ENCODE assay signal across 24 cellular contexts in genomic region chr20:44904377-44904776, GRCh38. TPM values are rescaled to one million over a fixed set of nuclear protein-coding genes. Genes with fewer than 3 reads are reported as not detected.
DNase-seq lines count a peak whose midpoint lies in the region; ATAC-seq, FAIRE-seq and TF ChIP-seq lines count a peak whose summit lies in the region.
"Had no signal": no experiment of that assay in that cellular context is flagged by ENCODE, and none has a peak within 500 bp of the region (broad histone marks: within the 10 kb centered on the region; RNA-seq: fewer than 3 reads in every experiment).

No MANE protein-coding gene starts in this region.

- no peaks in the 10 kb centered on the region for H3K9me3 ChIP-seq in gastroesophageal sphincter
- H3K9me3 ChIP-seq: A549; BLaER1 treated with 17β-estradiol and CSF1 and Interleukin-3, amounts not matched to agents 10 nM and 100 nM; Caco-2 had no signal

- no peak for DNase-seq in activated CD8-positive, alpha-beta T cell treated with anti-CD3 and anti-CD28 coated beads for 36 hours
- no peak for DNase-seq in activated CD8-positive, alpha-beta T cell treated with anti-CD3 and anti-CD28 coated beads, Interleukin-2, amount 10 ng/mL, durations not matched to agents 7 days and 5 days
- DNase-seq in H4 (ENCODE audit: low spot score): peak; percentile 25
- no peak for DNase-seq in HTR-8/SVneo (ENCODE audit: insufficient read length, low spot score)
- DNase-seq in stimulated activated effector memory CD8-positive, alpha-beta T cell treated with anti-CD3 and anti-CD28 coated beads, Interleukin-12 subunit alpha, Interleukin-12 subunit beta, amount 100 ng/mL, for 72 hours (ENCODE audit: low spot score in 2 of 2): no peak
- DNase-seq in NCI-H2171 treated with DMSO at 0.1 percent for 48 hours (lab: John Stamatoyannopoulos, UW): no peak
- DNase-seq: AML-193; Caco-2; Calu3; CD4-positive, alpha-beta T cell; CD8-positive, alpha-beta T cell; DMS79 treated with DMSO at 0.1 percent for 48 hours; GF-D8 had no signal

- FAIRE-seq in HTR-8/SVneo (lab: Jason Lieb, UNC): peak; percentile 55
- FAIRE-seq: A549, D721Med, G401.6, GM12891, GM19239 had no signal

- H3K36me3 Mint-ChIP-seq in activated CD8-positive, alpha-beta T cell treated with anti-CD3 and anti-CD28 coated beads for 36 hours (ENCODE audit: low read depth): peaks cover 57% of the 10 kb centered on the region
- peaks cover 85% of the 10 kb centered on the region for H3K36me3 Mint-ChIP-seq in activated CD8-positive, alpha-beta T cell treated with anti-CD3 and anti-CD28 coated beads, Interleukin-2, amount 10 ng/mL, durations not matched to agents 7 days and 5 days (ENCODE audit: low read depth)
- H3K36me3 Mint-ChIP-seq in activated T-helper 17 cell treated with anti-CD3 and anti-CD28 coated beads, Interleukin-2, amount 50 U/mL, for 72 hours (ENCODE audit: low read depth): peaks cover 93% of the 10 kb centered on the region
- H3K36me3 Mint-ChIP-seq in stimulated activated effector memory CD8-positive, alpha-beta T cell treated with anti-CD3 and anti-CD28 coated beads, Interleukin-12 subunit alpha, Interleukin-12 subunit beta, amount 100 ng/mL, for 72 hours: peaks cover 95% of the 10 kb centered on the region

- H3K4me3 ChIP-seq in gastroesophageal sphincter: no peak overlapping the region
- H3K4me3 ChIP-seq: A549; BLaER1 treated with 17β-estradiol and CSF1 and Interleukin-3, amounts not matched to agents 10 nM and 100 nM had no signal

- H3K36me3 ChIP-seq in gastroesophageal sphincter: peaks cover 3 to 75% of the 10 kb centered on the region in 2 donors

- POLR2A ChIA-PET in activated CD8-positive, alpha-beta T cell treated with anti-CD3 and anti-CD28 coated beads for 36 hours (lab: Charles Lee): interaction anchor here (0.6 kb wide), 1 partner anchor 272 kb away, joined by 3 read pairs; no protein-coding TSS in a partner anchor
- POLR2A ChIA-PET in activated CD8-positive, alpha-beta T cell treated with anti-CD3 and anti-CD28 coated beads, Interleukin-2, amount 10 ng/mL, durations not matched to agents 7 days and 5 days (lab: Charles Lee): interaction anchor here (1.1 kb wide), 1 partner anchor 11 kb away, joined by 3 read pairs; no protein-coding TSS in a partner anchor

- H3K9me3 Mint-ChIP-seq in activated CD8-positive, alpha-beta T cell treated with anti-CD3 and anti-CD28 coated beads for 36 hours: no peaks in the 10 kb centered on the region
- no peaks in the 10 kb centered on the region for H3K9me3 Mint-ChIP-seq in activated CD8-positive, alpha-beta T cell treated with anti-CD3 and anti-CD28 coated beads, Interleukin-2, amount 10 ng/mL, durations not matched to agents 7 days and 5 days (ENCODE audit: insufficient read depth)
- H3K9me3 Mint-ChIP-seq in activated T-helper 17 cell treated with anti-CD3 and anti-CD28 coated beads, Interleukin-2, amount 50 U/mL, for 72 hours: no peaks in the 10 kb centered on the region
- no peaks in the 10 kb centered on the region for H3K9me3 Mint-ChIP-seq in stimulated activated effector memory CD8-positive, alpha-beta T cell treated with anti-CD3 and anti-CD28 coated beads, Interleukin-12 subunit alpha, Interleukin-12 subunit beta, amount 100 ng/mL, for 72 hours
- H3K9me3 Mint-ChIP-seq: CD4-positive, alpha-beta T cell; CD8-positive, alpha-beta T cell had no signal

- peaks cover 31% of the 10 kb centered on the region for H3K4me1 Mint-ChIP-seq in activated CD8-positive, alpha-beta T cell treated with anti-CD3 and anti-CD28 coated beads for 36 hours (ENCODE audit: low read depth)
- peaks cover 27% of the 10 kb centered on the region for H3K4me1 Mint-ChIP-seq in activated CD8-positive, alpha-beta T cell treated with anti-CD3 and anti-CD28 coated beads, Interleukin-2, amount 10 ng/mL, durations not matched to agents 7 days and 5 days (ENCODE audit: low read depth)
- H3K4me1 Mint-ChIP-seq in activated T-helper 17 cell treated with anti-CD3 and anti-CD28 coated beads, Interleukin-2, amount 50 U/mL, for 72 hours: peaks cover 16% of the 10 kb centered on the region
- H3K4me1 Mint-ChIP-seq in stimulated activated effector memory CD8-positive, alpha-beta T cell treated with anti-CD3 and anti-CD28 coated beads, Interleukin-12 subunit alpha, Interleukin-12 subunit beta, amount 100 ng/mL, for 72 hours: peaks cover 26% of the 10 kb centered on the region

- WGBS in gastroesophageal sphincter (ENCODE audit: low coverage in 1 of 2), 2 donors: 64 to 77% methylated on average over 4 to 5 of the region's 5 CpGs

- H3K27ac Mint-ChIP-seq in activated CD8-positive, alpha-beta T cell treated with anti-CD3 and anti-CD28 coated beads for 36 hours: peak overlapping the region; percentile 59
- H3K27ac Mint-ChIP-seq in activated CD8-positive, alpha-beta T cell treated with anti-CD3 and anti-CD28 coated beads, Interleukin-2, amount 10 ng/mL, durations not matched to agents 7 days and 5 days: no peak overlapping the region
- peak overlapping the region; percentile 58 for H3K27ac Mint-ChIP-seq in activated T-helper 17 cell treated with anti-CD3 and anti-CD28 coated beads, Interleukin-2, amount 50 U/mL, for 72 hours
- H3K27ac Mint-ChIP-seq in stimulated activated effector memory CD8-positive, alpha-beta T cell treated with anti-CD3 and anti-CD28 coated beads, Interleukin-12 subunit alpha, Interleukin-12 subunit beta, amount 100 ng/mL, for 72 hours: no peak overlapping the region
- H3K27ac Mint-ChIP-seq: B cell; CD4-positive, alpha-beta T cell; CD8-positive, alpha-beta T cell had no signal

- TF ChIP-seq EP300 in gastroesophageal sphincter (IDR thresholded peaks at IDR 0.05): no peak

- no peaks in the 10 kb centered on the region for H3K27me3 Mint-ChIP-seq in activated CD8-positive, alpha-beta T cell treated with anti-CD3 and anti-CD28 coated beads for 36 hours
- H3K27me3 Mint-ChIP-seq in activated CD8-positive, alpha-beta T cell treated with anti-CD3 and anti-CD28 coated beads, Interleukin-2, amount 10 ng/mL, durations not matched to agents 7 days and 5 days (ENCODE audit: low read depth): no peaks in the 10 kb centered on the region
- no peaks in the 10 kb centered on the region for H3K27me3 Mint-ChIP-seq in activated T-helper 17 cell treated with anti-CD3 and anti-CD28 coated beads, Interleukin-2, amount 50 U/mL, for 72 hours
- H3K27me3 Mint-ChIP-seq: B cell; CD4-positive, alpha-beta T cell had no signal

- CTCF ChIA-PET in activated CD8-positive, alpha-beta T cell treated with anti-CD3 and anti-CD28 coated beads for 36 hours (lab: Charles Lee): interaction anchor here (0.6 to 1.7 kb wide), 2 partner anchors 25 to 191 kb away, joined by 3 to 4 read pairs; no protein-coding TSS in a partner anchor
- CTCF ChIA-PET in activated CD8-positive, alpha-beta T cell treated with anti-CD3 and anti-CD28 coated beads, Interleukin-2, amount 10 ng/mL, durations not matched to agents 7 days and 5 days (lab: Charles Lee): interaction anchor here (0.7 kb wide), 1 partner anchor 48 kb away, joined by 3 read pairs; no protein-coding TSS in a partner anchor

- no peak for TF ChIP-seq CTCF in activated CD8-positive, alpha-beta T cell treated with anti-CD3 and anti-CD28 coated beads for 36 hours (IDR thresholded peaks at IDR 0.05)
- no peak for TF ChIP-seq CTCF in gastroesophageal sphincter (IDR thresholded peaks at IDR 0.05)

- H3K4me1 ChIP-seq in gastroesophageal sphincter: peaks cover 0 to 20% (median 0%) of the 10 kb centered on the region in 3 donors

- ATAC-seq in activated CD8-positive, alpha-beta T cell treated with anti-CD3 and anti-CD28 coated beads for 36 hours: no peak
- no peak for ATAC-seq in activated CD8-positive, alpha-beta T cell treated with anti-CD3 and anti-CD28 coated beads, Interleukin-2, amount 10 ng/mL, durations not matched to agents 7 days and 5 days
- ATAC-seq in activated T-helper 17 cell treated with anti-CD3 and anti-CD28 coated beads, Interleukin-2, amount 50 U/mL, for 72 hours (replicated peaks): no peak
- ATAC-seq in stimulated activated effector memory CD8-positive, alpha-beta T cell treated with anti-CD3 and anti-CD28 coated beads, Interleukin-12 subunit alpha, Interleukin-12 subunit beta, amount 100 ng/mL, for 72 hours: no peak
- ATAC-seq in gastroesophageal sphincter: no peak
- ATAC-seq: A549; CD8-positive, alpha-beta T cell had no signal

- H3K27me3 ChIP-seq in gastroesophageal sphincter: no peaks in the 10 kb centered on the region
- H3K27me3 ChIP-seq: BLaER1 treated with 17β-estradiol and CSF1 and Interleukin-3, amounts not matched to agents 10 nM and 100 nM had no signal

- no peak overlapping the region for H3K4me3 Mint-ChIP-seq in activated CD8-positive, alpha-beta T cell treated with anti-CD3 and anti-CD28 coated beads for 36 hours
- H3K4me3 Mint-ChIP-seq in activated CD8-positive, alpha-beta T cell treated with anti-CD3 and anti-CD28 coated beads, Interleukin-2, amount 10 ng/mL, durations not matched to agents 7 days and 5 days: no peak overlapping the region
- no peak overlapping the region for H3K4me3 Mint-ChIP-seq in activated T-helper 17 cell treated with anti-CD3 and anti-CD28 coated beads, Interleukin-2, amount 50 U/mL, for 72 hours
- H3K4me3 Mint-ChIP-seq in stimulated activated effector memory CD8-positive, alpha-beta T cell treated with anti-CD3 and anti-CD28 coated beads, Interleukin-12 subunit alpha, Interleukin-12 subunit beta, amount 100 ng/mL, for 72 hours: no peak overlapping the region
- H3K4me3 Mint-ChIP-seq: B cell; CD4-positive, alpha-beta T cell; CD8-positive, alpha-beta T cell had no signal

- H3K27ac ChIP-seq in gastroesophageal sphincter: no peak overlapping the region
- H3K27ac ChIP-seq: 22Rv1; A549; BLaER1 treated with 17β-estradiol and CSF1 and Interleukin-3, amounts not matched to agents 10 nM and 100 nM; C4-2B had no signal

- no peak for TF ChIP-seq POLR2A in gastroesophageal sphincter (IDR thresholded peaks at IDR 0.05)

- intact Hi-C loops in activated CD8-positive, alpha-beta T cell treated with anti-CD3 and anti-CD28 coated beads for 36 hours (cut with micrococcal nuclease): no loop called here

RNA-seq across cellular contexts. Expression of gene PABPC1L, which starts 5.5 kb away (rescaled TPM):
- total RNA-seq in activated CD8-positive, alpha-beta T cell treated with anti-CD3 and anti-CD28 coated beads for 36 hours: 10 to 100 TPM; 88.4 to 93.8 TPM
- 100 to 1,000 TPM in 1 of 2 experiments, 10 to 100 TPM in 1; 90.0 to 103 TPM for total RNA-seq in activated CD8-positive, alpha-beta T cell treated with anti-CD3 and anti-CD28 coated beads, Interleukin-2, amount 10 ng/mL, durations not matched to agents 7 days and 5 days
- 1.4 and 3.5 TPM in 2 replicates for total RNA-seq in H4 (2014; rRNA removed; shearing (Covaris generic))
- 10 to 100 TPM; 49.3 to 85.9 TPM for total RNA-seq in activated T-helper 17 cell treated with anti-CD3 and anti-CD28 coated beads, Interleukin-2, amount 50 U/mL, for 72 hours
- total RNA-seq in gastroesophageal sphincter: 10 to 100 TPM in 1 of 4 donors, 1 to 10 TPM in 3; 2.2 to 13.5 (median 3.2) TPM

RNA-seq across cellular contexts. Expression of gene YWHAB, which starts 18.9 kb away (rescaled TPM):
- total RNA-seq in activated CD8-positive, alpha-beta T cell treated with anti-CD3 and anti-CD28 coated beads for 36 hours: 100 to 1,000 TPM; 220 to 226 TPM
- total RNA-seq in activated CD8-positive, alpha-beta T cell treated with anti-CD3 and anti-CD28 coated beads, Interleukin-2, amount 10 ng/mL, durations not matched to agents 7 days and 5 days: 100 to 1,000 TPM; 228 to 235 TPM
- total RNA-seq in H4 (2014; rRNA removed; shearing (Covaris generic)): 51.6 and 73.7 TPM in 2 replicates
- total RNA-seq in activated T-helper 17 cell treated with anti-CD3 and anti-CD28 coated beads, Interleukin-2, amount 50 U/mL, for 72 hours: 100 to 1,000 TPM; 130 to 236 TPM
- total RNA-seq in gastroesophageal sphincter: 100 to 1,000 TPM; 127 to 143 (median 135) TPM

RNA-seq across cellular contexts. Expression of gene TOMM34, which starts 55.8 kb away (rescaled TPM):
- total RNA-seq in activated CD8-positive, alpha-beta T cell treated with anti-CD3 and anti-CD28 coated beads for 36 hours: 10 to 100 TPM; 60.5 to 62.4 TPM
- 10 to 100 TPM; 20.2 to 20.3 TPM for total RNA-seq in activated CD8-positive, alpha-beta T cell treated with anti-CD3 and anti-CD28 coated beads, Interleukin-2, amount 10 ng/mL, durations not matched to agents 7 days and 5 days
- 39.7 and 41.5 TPM in 2 replicates for total RNA-seq in H4 (2014; rRNA removed; shearing (Covaris generic))
- total RNA-seq in activated T-helper 17 cell treated with anti-CD3 and anti-CD28 coated beads, Interleukin-2, amount 50 U/mL, for 72 hours: 10 to 100 TPM; 40.1 to 44.8 TPM
- total RNA-seq in gastroesophageal sphincter: 10 to 100 TPM in 3 of 4 donors, 1 to 10 TPM in 1; 6.8 to 16.5 (median 13.8) TPM

Comparison
In these comparisons a context has a peak if more than half of its experiments do, and no peak if none do; other contexts are left out.
1. H3K27ac Mint-ChIP-seq: peak in activated CD8-positive, alpha-beta T cell treated with anti-CD3 and anti-CD28 coated beads for 36 hours (single experiment) and activated T-helper 17 cell treated with anti-CD3 and anti-CD28 coated beads, Interleukin-2, amount 50 U/mL, for 72 hours (single experiment); none in activated CD8-positive, alpha-beta T cell treated with anti-CD3 and anti-CD28 coated beads, Interleukin-2, amount 10 ng/mL, durations not matched to agents 7 days and 5 days (single experiment) and stimulated activated effector memory CD8-positive, alpha-beta T cell treated with anti-CD3 and anti-CD28 coated beads, Interleukin-12 subunit alpha, Interleukin-12 subunit beta, amount 100 ng/mL, for 72 hours (single experiment).